In genomic region chr5:173310861-173311515, GRCh38 we compare ENCODE assay signal across 11 cellular contexts. TPM values are rescaled to one million over a fixed set of nuclear protein-coding genes. Genes with fewer than 3 reads are reported as not detected.
A peak's percentile ranks its signal among the peaks of the same experiment; 100 is the strongest.
DNase-seq lines count a peak whose midpoint lies in the region; ATAC-seq and TF ChIP-seq lines count a peak whose summit lies in the region.
"Had no signal": no experiment of that assay in that cellular context is flagged by ENCODE, and none has a peak within 500 bp of the region (broad histone marks: within the 10 kb centered on the region; RNA-seq: fewer than 3 reads in every experiment).

No MANE protein-coding gene starts in this region.

- TF ChIP-seq CTCF in osteoblast (IDR thresholded peaks at IDR 0.05; ENCODE audit: extremely low read depth, low read depth, low read length) (no peak), uterus (IDR thresholded peaks at IDR 0.05) (no peak)

- peak overlapping the region; percentile 56 for H2AFZ ChIP-seq in osteoblast (ENCODE audit: low read length)

- H3K4me2 ChIP-seq in osteoblast (ENCODE audit: insufficient read depth, low read length), result peak overlapping the region; percentile 30

- no peak for TF ChIP-seq POLR2A in uterus (IDR thresholded peaks at IDR 0.05)

- intact Hi-C loops in uterus (cut with DNase I; ENCODE audit: low total_unique reads), result no loop called here

- H3K4me3 ChIP-seq in osteoblast (ENCODE audit: insufficient read depth, low read length) (no peak overlapping the region), uterus (no peak overlapping the region)

- H3K4me1 ChIP-seq in osteoblast (ENCODE audit: insufficient read depth, low read length), result peaks cover 16% of the 10 kb centered on the region
- peaks cover 0 to 13% of the 10 kb centered on the region in 2 donors for H3K4me1 ChIP-seq in uterus

- H4K20me1 ChIP-seq in osteoblast (ENCODE audit: insufficient read depth, low read length), result no peaks in the 10 kb centered on the region

- H3K27me3 ChIP-seq in osteoblast (ENCODE audit: insufficient read depth, low read length) (no peaks in the 10 kb centered on the region), uterus (no peaks in the 10 kb centered on the region)

- ATAC-seq in SK-N-SH treated with all-trans-retinoic acid at 6 μM for 48 hours, result peak; percentile 54
- no peak for ATAC-seq in HG02852 (IDR thresholded peaks at IDR 0.05; ENCODE audit: unreplicated experiment)
- ATAC-seq in GM21723 (IDR thresholded peaks at IDR 0.05; ENCODE audit: unreplicated experiment), result no peak

- H3K27ac ChIP-seq in osteoblast (ENCODE audit: low read depth, low read length) (peak overlapping the region; percentile 83), uterus (peak overlapping the region; percentile 15 to 47)

- no peaks in the 10 kb centered on the region for H3K36me3 ChIP-seq in osteoblast (ENCODE audit: insufficient read depth, low read length)
- H3K36me3 ChIP-seq in uterus, result no peaks in the 10 kb centered on the region

- no peaks in the 10 kb centered on the region for H3K79me2 ChIP-seq in osteoblast (ENCODE audit: insufficient read depth, low read length)

- no peaks in the 10 kb centered on the region for H3K9me3 ChIP-seq in osteoblast (ENCODE audit: low read depth, low read length)
- no peaks in the 10 kb centered on the region for H3K9me3 ChIP-seq in uterus

- DNase-seq in globus pallidus (ENCODE audit: low spot score) (peak; percentile 60), osteoblast (ENCODE audit: insufficient read length, low spot score, missing footprints) (peak; percentile 81), uterus (peak in 1 of 2 donors; percentile 79)
- DNase-seq in activated CD4-positive, CD25-positive, alpha-beta regulatory T cell treated with anti-CD3 and anti-CD28 coated beads, Interleukin-2, amount 50 U/mL, for 72 hours, result no peak
- DNase-seq: activated CD4-positive, alpha-beta T cell treated with anti-CD3 and anti-CD28 coated beads, Interleukin-2, amount 50 U/mL, for 48 hours; activated naive CD4-positive, alpha-beta T cell treated with anti-CD3 and anti-CD28 coated beads, Interleukin-2, amount 50 U/mL, for 16 hours; islet precursor cell; NCI-H748 treated with DMSO at 0.1 percent for 48 hours had no signal

TF ChIP-seq in SK-N-SH treated with all-trans-retinoic acid at 6 μM for 48 hours, 23 proteins besides CTCF, POLR2A, EP300 and RAD21:
- TF ChIP-seq ESRRG (CRISPR knock-in tag; IDR thresholded peaks at IDR 0.05) (no peak), TCF4 (CRISPR knock-in tag; IDR thresholded peaks at IDR 0.05; ENCODE audit: borderline replicate concordance) (no peak), ZFP30 (CRISPR knock-in tag; IDR thresholded peaks at IDR 0.05) (no peak), SNAI2 (CRISPR knock-in tag; IDR thresholded peaks at IDR 0.05) (no peak), CSDC2 (CRISPR knock-in tag; IDR thresholded peaks at IDR 0.05) (no peak), TOX (CRISPR knock-in tag; IDR thresholded peaks at IDR 0.05; ENCODE audit: borderline replicate concordance) (no peak), TSHZ2 (CRISPR knock-in tag; IDR thresholded peaks at IDR 0.05) (no peak), BACH2 (CRISPR knock-in tag; IDR thresholded peaks at IDR 0.05; ENCODE audit: borderline replicate concordance) (no peak), ARNTL (CRISPR knock-in tag; IDR thresholded peaks at IDR 0.05; ENCODE audit: borderline replicate concordance, low read depth) (no peak), ZC3H10 (CRISPR knock-in tag; IDR thresholded peaks at IDR 0.05) (no peak), ZFP3 (CRISPR knock-in tag; IDR thresholded peaks at IDR 0.05) (no peak), RARB (CRISPR knock-in tag; IDR thresholded peaks at IDR 0.05) (no peak), ZNF8 (CRISPR knock-in tag; IDR thresholded peaks at IDR 0.05) (no peak), ZNF565 (CRISPR knock-in tag; conservative IDR thresholded peaks at IDR 0.05; ENCODE audit: low read depth) (no peak), ISL1 (CRISPR knock-in tag; IDR thresholded peaks at IDR 0.05) (no peak)
- TF ChIP-seq, protein P1, sequence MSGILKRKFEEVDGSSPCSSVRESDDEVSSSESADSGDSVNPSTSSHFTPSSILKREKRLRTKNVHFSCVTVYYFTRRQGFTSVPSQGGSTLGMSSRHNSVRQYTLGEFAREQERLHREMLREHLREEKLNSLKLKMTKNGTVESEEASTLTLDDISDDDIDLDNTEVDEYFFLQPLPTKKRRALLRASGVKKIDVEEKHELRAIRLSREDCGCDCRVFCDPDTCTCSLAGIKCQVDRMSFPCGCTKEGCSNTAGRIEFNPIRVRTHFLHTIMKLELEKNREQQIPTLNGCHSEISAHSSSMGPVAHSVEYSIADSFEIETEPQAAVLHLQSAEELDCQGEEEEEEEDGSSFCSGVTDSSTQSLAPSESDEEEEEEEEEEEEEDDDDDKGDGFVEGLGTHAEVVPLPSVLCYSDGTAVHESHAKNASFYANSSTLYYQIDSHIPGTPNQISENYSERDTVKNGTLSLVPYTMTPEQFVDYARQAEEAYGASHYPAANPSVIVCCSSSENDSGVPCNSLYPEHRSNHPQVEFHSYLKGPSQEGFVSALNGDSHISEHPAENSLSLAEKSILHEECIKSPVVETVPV (CRISPR knock-in tag; IDR thresholded peaks at IDR 0.05), result no peak
- TF ChIP-seq, protein P2, sequence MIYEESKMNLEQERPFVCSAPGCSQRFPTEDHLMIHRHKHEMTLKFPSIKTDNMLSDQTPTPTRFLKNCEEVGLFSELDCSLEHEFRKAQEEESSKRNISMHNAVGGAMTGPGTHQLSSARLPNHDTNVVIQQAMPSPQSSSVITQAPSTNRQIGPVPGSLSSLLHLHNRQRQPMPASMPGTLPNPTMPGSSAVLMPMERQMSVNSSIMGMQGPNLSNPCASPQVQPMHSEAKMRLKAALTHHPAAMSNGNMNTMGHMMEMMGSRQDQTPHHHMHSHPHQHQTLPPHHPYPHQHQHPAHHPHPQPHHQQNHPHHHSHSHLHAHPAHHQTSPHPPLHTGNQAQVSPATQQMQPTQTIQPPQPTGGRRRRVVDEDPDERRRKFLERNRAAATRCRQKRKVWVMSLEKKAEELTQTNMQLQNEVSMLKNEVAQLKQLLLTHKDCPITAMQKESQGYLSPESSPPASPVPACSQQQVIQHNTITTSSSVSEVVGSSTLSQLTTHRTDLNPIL (CRISPR knock-in tag; IDR thresholded peaks at IDR 0.05; ENCODE audit: low read depth), result no peak

RNA-seq across cellular contexts. Expression of gene STC2, which starts 17.2 kb away (rescaled TPM):
- total RNA-seq in osteoblast (431 and 558 TPM in 2 replicates), uterus (1 to 10 TPM in 2 of 4 donors, under 1 TPM in 1, not detected in 1; 0.26 to 3.4 (median 1.5) TPM)

Comparison
In these comparisons a context has a peak if more than half of its experiments do, and no peak if none do; other contexts are left out.
1. RNA of gene STC2, which starts 17.2 kb away (total RNA-seq): 431 to 558 TPM in osteoblast; 0.26 to 3.4 TPM in uterus; every median in the first group is over 10 times any median in the second.